1 cellular context compared by ENCODE assay signal in genomic region chr19:6737873-6738725, GRCh38.
A peak's percentile ranks its signal among the peaks of the same experiment; 100 is the strongest.
TF ChIP-seq lines count a peak whose summit lies in the region.

No MANE protein-coding gene starts in this region.

TF ChIP-seq in K562, 482 proteins besides CTCF, POLR2A, EP300 and RAD21 (continued from another document and continues in another):
- TF ChIP-seq RCOR1 (IDR thresholded peaks at IDR 0.05; ENCODE audit: borderline replicate concordance in 1 of 2, low read depth in 2 of 2, low read length in 2 of 2) (peak in 1 of 2 experiments; percentile 50; a peak in 1 of 4 replicates), HNRNPLL (IDR thresholded peaks at IDR 0.05; ENCODE audit: low read depth, low read length, poor library complexity, severe bottlenecking) (no peak), RFX5 (IDR thresholded peaks at IDR 0.05; ENCODE audit: low read depth, low read length) (no peak), CREB3 (tag; conservative IDR thresholded peaks at IDR 0.05; ENCODE audit: low read depth) (0 out of 2 replicates have a peak, but pooled peaks have one; percentile 11), SNIP1 (IDR thresholded peaks at IDR 0.05; ENCODE audit: low read depth) (no peak), TCF3 (CRISPR knock-in tag; IDR thresholded peaks at IDR 0.05) (peak; percentile 71), BRCA1 (IDR thresholded peaks at IDR 0.05) (no peak), BRCA1 (CRISPR knock-in tag; IDR thresholded peaks at IDR 0.05) (no peak), SREBF1 (IDR thresholded peaks at IDR 0.05; ENCODE audit: borderline replicate concordance, low read depth, low read length) (no peak), NRF1 (conservative IDR thresholded peaks at IDR 0.05 in 1 of 2, IDR thresholded peaks at IDR 0.05 in 1 of 2) (peak; percentile 65 to 73), ZNF551 (CRISPR knock-in tag; IDR thresholded peaks at IDR 0.05) (no peak), CHAMP1 (IDR thresholded peaks at IDR 0.05) (no peak), UBTF (IDR thresholded peaks at IDR 0.05; ENCODE audit: borderline replicate concordance in 1 of 2, low read depth in 2 of 2, low read length in 2 of 2) (no peak), ZNF253 (CRISPR knock-in tag; conservative IDR thresholded peaks at IDR 0.05) (no peak), PHF21A (IDR thresholded peaks at IDR 0.05; ENCODE audit: borderline replicate concordance, low read depth) (no peak), ASH1L (IDR thresholded peaks at IDR 0.05; ENCODE audit: borderline replicate concordance, low read depth, partially characterized antibody) (no peak), FOXP1 (CRISPR knock-in tag; IDR thresholded peaks at IDR 0.05) (peak; percentile 85; the same call in 1 of the 2 replicates), ZNF134 (CRISPR knock-in tag; conservative IDR thresholded peaks at IDR 0.05) (no peak), HNRNPH1 (optimal IDR thresholded peaks at IDR 0.05; ENCODE audit: low read depth, low read length) (no peak), ZNF780A (CRISPR knock-in tag; IDR thresholded peaks at IDR 0.05) (no peak), ZBTB1 (CRISPR knock-in tag; IDR thresholded peaks at IDR 0.05; ENCODE audit: borderline replicate concordance, low read depth) (no peak; the same call in 1 of the 2 replicates), IRF9 (tag; IDR thresholded peaks at IDR 0.05) (no peak), CBX5 (IDR thresholded peaks at IDR 0.05; ENCODE audit: borderline replicate concordance, low read depth) (no peak), REST (CRISPR knock-in tag; IDR thresholded peaks at IDR 0.05; ENCODE audit: low read depth) (no peak), KDM2B (CRISPR knock-in tag; IDR thresholded peaks at IDR 0.05) (no peak), PHB2 (IDR thresholded peaks at IDR 0.05; ENCODE audit: low read depth) (no peak), CHD1 (IDR thresholded peaks at IDR 0.05; ENCODE audit: low read length) (no peak), ZKSCAN1 (IDR thresholded peaks at IDR 0.05; ENCODE audit: low read depth, low read length) (no peak), ATF3 (IDR thresholded peaks at IDR 0.05) (no peak), ATF3 (CRISPR knock-in tag; conservative IDR thresholded peaks at IDR 0.05) (no peak), BACH1 (tag; IDR thresholded peaks at IDR 0.05) (peak; percentile 85), BCOR (IDR thresholded peaks at IDR 0.05) (no peak), CBX1 (IDR thresholded peaks at IDR 0.05; ENCODE audit: low read depth) (no peak), CBX2 (IDR thresholded peaks at IDR 0.05; ENCODE audit: insufficient read depth, low read length, poor library complexity, severe bottlenecking) (no peak), ATF7 (IDR thresholded peaks at IDR 0.05) (no peak), RB1 (IDR thresholded peaks at IDR 0.05; ENCODE audit: low read depth) (no peak), EHMT2 (IDR thresholded peaks at IDR 0.05) (no peak), CBX8 (IDR thresholded peaks at IDR 0.05; ENCODE audit: borderline replicate concordance, extremely low read depth, low read depth, low read length, poor library complexity, severe bottlenecking) (no peak), TEAD2 (tag; IDR thresholded peaks at IDR 0.05) (no peak), KDM5B (IDR thresholded peaks at IDR 0.05; ENCODE audit: insufficient replicate concordance, low read depth, low read length) (no peak), BMI1 (IDR thresholded peaks at IDR 0.05; ENCODE audit: low read length) (no peak), MTA1 (IDR thresholded peaks at IDR 0.05; ENCODE audit: borderline replicate concordance) (peak; percentile 48; the same call in 1 of the 2 replicates), CUX1 (CRISPR knock-in tag; IDR thresholded peaks at IDR 0.05) (no peak), TFAP4 (CRISPR knock-in tag; IDR thresholded peaks at IDR 0.05; ENCODE audit: borderline replicate concordance) (peak; percentile 66; the same call in 1 of the 2 replicates), PTRF (tag; IDR thresholded peaks at IDR 0.05) (0 out of 2 replicates have a peak, but pooled peaks have one; percentile 11), ZNF695 (CRISPR knock-in tag; IDR thresholded peaks at IDR 0.05) (no peak), CHCHD3 (CRISPR knock-in tag; IDR thresholded peaks at IDR 0.05) (no peak; the same call in 1 of the 2 replicates), CXXC5 (CRISPR knock-in tag; IDR thresholded peaks at IDR 0.05) (no peak), ZFP36 (IDR thresholded peaks at IDR 0.05; ENCODE audit: low read depth, low read length, partially characterized antibody) (peak; percentile 48), ARID3B (CRISPR knock-in tag; IDR thresholded peaks at IDR 0.05; ENCODE audit: borderline replicate concordance) (no peak)
